ENCODE assay signal across 15 cellular contexts in the genomic region with DNA sequence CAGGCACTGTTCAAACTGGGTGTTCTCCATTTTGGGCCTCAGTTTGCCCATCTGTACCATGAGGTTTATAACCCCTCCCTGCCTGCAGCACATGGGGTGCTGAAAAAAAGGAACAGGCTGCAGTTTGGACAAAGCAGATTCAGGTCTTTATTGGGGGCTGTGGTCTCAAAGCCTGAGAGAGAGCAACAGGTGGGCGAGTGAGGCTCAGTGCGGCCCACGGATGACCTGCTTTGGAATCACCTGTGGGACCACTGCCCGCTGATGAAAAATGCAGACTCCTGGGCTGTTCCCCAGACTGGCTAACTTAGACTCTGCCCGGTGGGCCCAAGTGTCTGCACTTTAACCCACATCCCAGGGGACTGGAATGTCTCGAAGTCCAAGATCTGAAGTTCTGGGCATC.
"Had no signal": no experiment of that assay in that cellular context is flagged by ENCODE, and none has a peak within 500 bp of the region (broad histone marks: within the 10 kb centered on the region; RNA-seq: fewer than 3 reads in every experiment).

No MANE protein-coding gene starts in this region.

- H3K27ac ChIP-seq: spleen, VCaP had no signal

- H3K27me3 ChIP-seq: right atrium auricular region, uterus had no signal

- H3K4me3 ChIP-seq: coronary artery, right atrium auricular region, spleen, uterus had no signal

- FAIRE-seq: TTC549 had no signal

- H3K9me3 ChIP-seq: right atrium auricular region, uterus had no signal

- H3K36me3 ChIP-seq: right atrium auricular region, spleen, uterus had no signal

- DNase-seq: activated CD4-positive, alpha-beta T cell treated with anti-CD3 and anti-CD28 coated beads for 4 hours; activated CD4-positive, alpha-beta T cell treated with anti-CD3 and anti-CD28 coated beads, Interleukin-2, amount 50 U/mL, for 4 hours; activated T-cell treated with anti-CD3 and anti-CD28 coated beads for 4 hours; cerebellar nuclear complex; foreskin melanocyte; mammary epithelial cell; naive B cell; spleen; stimulated activated naive CD4-positive, alpha-beta T cell treated with Interleukin-2 at 50 U/mL for 16 hours; T-helper 9 cell had no signal
